8 cellular contexts compared by ENCODE assay signal in the genomic region with DNA sequence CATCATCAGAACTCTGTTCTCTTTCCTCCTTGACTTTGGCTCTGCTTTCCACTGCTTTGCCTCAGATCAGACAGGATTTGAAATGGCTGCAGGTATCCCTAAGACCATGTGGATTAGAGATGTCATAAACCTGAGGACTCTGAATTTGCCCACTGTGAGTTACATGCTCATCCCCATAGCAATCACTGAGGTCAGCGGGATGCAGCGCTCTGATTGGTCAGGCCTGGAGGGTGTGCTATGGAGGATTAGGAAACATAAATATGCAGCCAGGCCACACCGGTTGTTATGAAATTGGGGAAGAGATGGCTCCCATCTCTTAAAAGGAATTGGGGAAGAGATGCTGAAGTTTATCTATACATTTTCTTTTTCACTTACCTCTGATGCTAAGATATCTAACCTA.
DNase-seq lines count a peak whose midpoint lies in the region; ATAC-seq and TF ChIP-seq lines count a peak whose summit lies in the region.

No MANE protein-coding gene starts in this region.

- no peak overlapping the region for H3K27ac ChIP-seq in osteoblast (ENCODE audit: low read depth, low read length)

- H4K20me1 ChIP-seq in osteoblast (ENCODE audit: insufficient read depth, low read length) = no peaks in the 10 kb centered on the region

- no peaks in the 10 kb centered on the region for H3K79me2 ChIP-seq in osteoblast (ENCODE audit: insufficient read depth, low read length)

- no peak overlapping the region for H3K4me2 ChIP-seq in osteoblast (ENCODE audit: insufficient read depth, low read length)

- H3K9me3 ChIP-seq in osteoblast (ENCODE audit: low read depth, low read length) = no peaks in the 10 kb centered on the region

- no peak for TF ChIP-seq CTCF in epithelial cell of esophagus (IDR thresholded peaks at IDR 0.05; ENCODE audit: insufficient read depth, low read depth, low read length, missing control alignments)
- no peak for TF ChIP-seq CTCF in osteoblast (IDR thresholded peaks at IDR 0.05; ENCODE audit: extremely low read depth, low read depth, low read length)

- no peaks in the 10 kb centered on the region for H3K36me3 ChIP-seq in osteoblast (ENCODE audit: insufficient read depth, low read length)

- no peaks in the 10 kb centered on the region for H3K27me3 ChIP-seq in osteoblast (ENCODE audit: insufficient read depth, low read length)

- H3K4me3 ChIP-seq in epithelial cell of esophagus (ENCODE audit: low read length) = no peak overlapping the region
- no peak overlapping the region for H3K4me3 ChIP-seq in osteoblast (ENCODE audit: insufficient read depth, low read length)

- peak; percentile 2 for DNase-seq in NCI-H1436 (lab: John Stamatoyannopoulos, UW)
- no peak for DNase-seq in NCI-H1436 treated with DMSO at 0.1 percent for 48 hours (lab: John Stamatoyannopoulos, UW)
- peak; percentile 44 for DNase-seq in SW480 (ENCODE audit: low spot score)
- peak; percentile 69 for DNase-seq in epithelial cell of esophagus (ENCODE audit: low read depth)
- peak; percentile 82 for DNase-seq in osteoblast (ENCODE audit: insufficient read length, low spot score, missing footprints)
- no peak for DNase-seq in HuH-7.5 (ENCODE audit: low spot score)

- no peaks in the 10 kb centered on the region for H3K4me1 ChIP-seq in osteoblast (ENCODE audit: insufficient read depth, low read length)

- no peak overlapping the region for H2AFZ ChIP-seq in osteoblast (ENCODE audit: low read length)

- ATAC-seq in GM21529 (IDR thresholded peaks at IDR 0.05; ENCODE audit: unreplicated experiment) (peak; percentile 100), HG03521 (IDR thresholded peaks at IDR 0.05; ENCODE audit: unreplicated experiment) (peak; percentile 100)

Comparison
In these comparisons a context has a peak if more than half of its experiments do, and no peak if none do; other contexts are left out.
1. DNase-seq: peak in NCI-H1436 (single experiment), SW480 (single experiment), epithelial cell of esophagus (single experiment) and osteoblast (single experiment); none in NCI-H1436 treated with DMSO at 0.1 percent for 48 hours (single experiment) and HuH-7.5 (single experiment).